In genomic region chr2:238238766-238239551, GRCh38 we compare ENCODE assay signal across 1 cellular context.
TF ChIP-seq lines count a peak whose summit lies in the region.

No MANE protein-coding gene starts in this region.

TF ChIP-seq in HepG2, 621 proteins besides CTCF, POLR2A, EP300 and RAD21 (continued from another document and continues in another):
- TF ChIP-seq FUBP1 (CRISPR knock-in tag; IDR thresholded peaks at IDR 0.05; ENCODE audit: borderline replicate concordance) = no peak
- peak; percentile 83; the same call in 1 of the 2 replicates for TF ChIP-seq SAFB2 (CRISPR knock-in tag; IDR thresholded peaks at IDR 0.05; ENCODE audit: borderline replicate concordance, low read depth)
- TF ChIP-seq ZFP1 (CRISPR knock-in tag; IDR thresholded peaks at IDR 0.05) = peak; percentile 29; the same call in 1 of the 2 replicates
- peak; percentile 73; the same call in 1 of the 2 replicates for TF ChIP-seq SNAPC4 (CRISPR knock-in tag; IDR thresholded peaks at IDR 0.05)
- peak; percentile 95 for TF ChIP-seq ZNF780A (CRISPR knock-in tag; IDR thresholded peaks at IDR 0.05)
- no peak for TF ChIP-seq PTBP1 (IDR thresholded peaks at IDR 0.05; ENCODE audit: low read depth, low read length, poor library complexity, severe bottlenecking)
- no peak for TF ChIP-seq TCF7 (IDR thresholded peaks at IDR 0.05; ENCODE audit: low read depth)
- TF ChIP-seq PLSCR1 (CRISPR knock-in tag; IDR thresholded peaks at IDR 0.05; ENCODE audit: borderline replicate concordance) = peak; percentile 98
- peak; percentile 98 for TF ChIP-seq ZBTB7A (CRISPR knock-in tag; IDR thresholded peaks at IDR 0.05)
- no peak; the same call in 1 of the 2 replicates for TF ChIP-seq ZNF646 (CRISPR knock-in tag; IDR thresholded peaks at IDR 0.05)
- TF ChIP-seq ARID2 (CRISPR knock-in tag; IDR thresholded peaks at IDR 0.05; ENCODE audit: borderline replicate concordance) = peak; percentile 95; the same call in 1 of the 2 replicates
- TF ChIP-seq BCL3 (CRISPR knock-in tag; IDR thresholded peaks at IDR 0.05) = peak; percentile 99
- peak; percentile 98 for TF ChIP-seq MLXIP (CRISPR knock-in tag; IDR thresholded peaks at IDR 0.05; ENCODE audit: borderline replicate concordance)
- peak; percentile 84 for TF ChIP-seq ZNF12 (CRISPR knock-in tag; IDR thresholded peaks at IDR 0.05)
- TF ChIP-seq KLF16 (CRISPR knock-in tag; IDR thresholded peaks at IDR 0.05) = peak; percentile 98 to 99
- peak; percentile 77 for TF ChIP-seq ZNF777 (CRISPR knock-in tag; IDR thresholded peaks at IDR 0.05)
- 0 out of 2 replicates have a peak, but pooled peaks have one; percentile 34 for TF ChIP-seq ZNF572 (CRISPR knock-in tag; IDR thresholded peaks at IDR 0.05)
- peak; percentile 64 for TF ChIP-seq ZNF496 (CRISPR knock-in tag; IDR thresholded peaks at IDR 0.05; ENCODE audit: insufficient replicate concordance)
- peak; percentile 96 for TF ChIP-seq REL (CRISPR knock-in tag; conservative IDR thresholded peaks at IDR 0.05)
- TF ChIP-seq ZBTB14 (CRISPR knock-in tag; IDR thresholded peaks at IDR 0.05) = peak; percentile 75
- no peak for TF ChIP-seq MAFK (conservative IDR thresholded peaks at IDR 0.05 in 1 of 2, IDR thresholded peaks at IDR 0.05 in 1 of 2; ENCODE audit: low read length in 2 of 2)
- TF ChIP-seq ZBTB42 (CRISPR knock-in tag; IDR thresholded peaks at IDR 0.05) = peak; percentile 97
- peak; percentile 95 for TF ChIP-seq DBP (CRISPR knock-in tag; IDR thresholded peaks at IDR 0.05; ENCODE audit: not compliant biosample characterization)
- TF ChIP-seq MED13 (CRISPR knock-in tag; IDR thresholded peaks at IDR 0.05) = peak; percentile 95; the same call in 1 of the 2 replicates
- TF ChIP-seq RARG (CRISPR knock-in tag; IDR thresholded peaks at IDR 0.05; ENCODE audit: low read depth) = no peak
- TF ChIP-seq GATAD1 (CRISPR knock-in tag; IDR thresholded peaks at IDR 0.05) = peak; percentile 67
- no peak for TF ChIP-seq PRDM10 (CRISPR knock-in tag; IDR thresholded peaks at IDR 0.05; ENCODE audit: low read depth)
- no peak for TF ChIP-seq HOXA7 (CRISPR knock-in tag; IDR thresholded peaks at IDR 0.05)
- 0 out of 2 replicates have a peak, but pooled peaks have one; percentile 70 for TF ChIP-seq KLF9 (CRISPR knock-in tag; IDR thresholded peaks at IDR 0.05; ENCODE audit: low read depth)
